In genomic region chr22:40183029-40183581, GRCh38 we compare ENCODE assay signal across 8 cellular contexts. TPM values are rescaled to one million over a fixed set of nuclear protein-coding genes. Genes with fewer than 3 reads are reported as not detected.
DNase-seq lines count a peak whose midpoint lies in the region; ATAC-seq, FAIRE-seq and TF ChIP-seq lines count a peak whose summit lies in the region.

No MANE protein-coding gene starts in this region.

- in situ Hi-C loops in brain microvascular endothelial cell (cut with HindIII; ENCODE audit: low pct_ligation_motif_present, low sequenced_read_pairs), result no loop called here
- in situ Hi-C loops in HepG2 (cut with HindIII; ENCODE audit: extremely low pct_ligation_motif_present, low pct_unique_long_range_greater_than_20kb), result no loop called here
- in situ Hi-C loops in transverse colon (cut with MboI; ENCODE audit: low pct_ligation_motif_present in 1 of 4, low pct_unique_long_range_greater_than_20kb in 1 of 4, low sequenced_read_pairs in 3 of 4), result no loop called here

- 0 out of 2 replicates have a peak overlapping the region, but pooled peaks have one; percentile 2 for H3K4me2 ChIP-seq in HepG2 (ENCODE audit: low read depth, low read length)

- TF ChIP-seq POLR2A in HepG2 (IDR thresholded peaks at IDR 0.05; ENCODE audit: insufficient read depth in 1 of 2, low read depth in 2 of 2, low read length in 2 of 2) (no peak), transverse colon (IDR thresholded peaks at IDR 0.05) (no peak)

- no peaks in the 10 kb centered on the region for H3K36me3 ChIP-seq in brain microvascular endothelial cell (replicated peaks)
- no peaks in the 10 kb centered on the region for H3K36me3 ChIP-seq in HepG2 (replicated peaks in 1 of 2; ENCODE audit: control insufficient read depth in 1 of 2, insufficient read depth in 2 of 2, low read length in 2 of 2)
- H3K36me3 ChIP-seq in transverse colon, result no peaks in the 10 kb centered on the region

- H3K4me1 ChIP-seq in HepG2 (ENCODE audit: insufficient read depth, low read length) (peaks cover 55% of the 10 kb centered on the region), transverse colon (peaks cover 21 to 76% (median 56%) of the 10 kb centered on the region in 4 donors)

- no peak for TF ChIP-seq EP300 in HepG2 (IDR thresholded peaks at IDR 0.05; ENCODE audit: low read depth in 2 of 2, low read length in 2 of 2)
- TF ChIP-seq EP300 in HepG2 (CRISPR knock-in tag; IDR thresholded peaks at IDR 0.05; ENCODE audit: borderline replicate concordance), result no peak
- no peak for TF ChIP-seq EP300 in transverse colon (IDR thresholded peaks at IDR 0.05; ENCODE audit: low read depth)

- no TSS peak for BruUV-seq in HepG2 (replicated peaks; lab: Mats Ljungman, UMichigan)

- WGBS in HepG2 (ENCODE audit: low lambda C conversion rate), result 81% methylated on average over 9 of the region's 9 CpGs
- WGBS in transverse colon (ENCODE audit: low coverage in 1 of 2), 2 donors, result 17 to 20% methylated on average over 8 to 9 of the region's 9 CpGs

- H3K79me2 ChIP-seq in HepG2 (ENCODE audit: insufficient read depth, low read length), result peaks cover 94% of the 10 kb centered on the region

- no peak overlapping the region for H3K9ac ChIP-seq in HepG2 (ENCODE audit: insufficient read depth, low read depth, low read length)

- H3K27ac ChIP-seq in brain microvascular endothelial cell (peak overlapping the region; percentile 59), HepG2 (ENCODE audit: extremely low read length, insufficient read depth, low read length) (no peak overlapping the region), transverse colon (peak overlapping the region; percentile 85 to 91 (median 90)), caudate nucleus (ENCODE audit: low read depth, low read length) (no peak overlapping the region)

- ATAC-seq in HepG2 (peak; percentile 63), HG02763 (IDR thresholded peaks at IDR 0.05; ENCODE audit: unreplicated experiment) (no peak), GM19463 (IDR thresholded peaks at IDR 0.05; ENCODE audit: unreplicated experiment) (no peak)

- intact Hi-C loops in HepG2 (cut with micrococcal nuclease; ENCODE audit: unreplicated experiment), result no loop called here
- intact Hi-C loops in transverse colon (cut with DNase I; ENCODE audit: low total_unique reads), result no loop called here

- TF ChIP-seq CTCF in AG09309 (IDR thresholded peaks at IDR 0.05; ENCODE audit: control insufficient read depth, insufficient read depth, low read depth, low read length, missing control alignments) (no peak), brain microvascular endothelial cell (IDR thresholded peaks at IDR 0.05; ENCODE audit: low read depth, low read length, missing control alignments) (no peak), HepG2 (CRISPR knock-in tag; IDR thresholded peaks at IDR 0.05) (no peak), transverse colon (IDR thresholded peaks at IDR 0.05) (no peak)

- H3K9me3 ChIP-seq in HepG2 (ENCODE audit: low read length) (no peaks in the 10 kb centered on the region), transverse colon (no peaks in the 10 kb centered on the region)

- CTCF ChIA-PET in HepG2 (lab: Yijun Ruan, JAX; ENCODE audit: low intra/inter-chr PET ratio, low total read pairs), result no interaction called here

- POLR2A ChIA-PET in HepG2 (lab: Yijun Ruan, JAX), result no interaction called here

- H3K4me3 ChIP-seq in AG09309 (ENCODE audit: control insufficient read depth, low read depth, low read length) (no peak overlapping the region), brain microvascular endothelial cell (ENCODE audit: low read depth, low read length) (no peak overlapping the region), HepG2 (replicated peaks in 1 of 3; ENCODE audit: insufficient read depth in 1 of 3, low read depth in 2 of 3, low read length in 3 of 3) (no peak overlapping the region), transverse colon (peak overlapping the region in 1 of 4 donors; percentile 2)

- no peak overlapping the region for H2AFZ ChIP-seq in HepG2 (ENCODE audit: low read length)

- peaks cover 35% of the 10 kb centered on the region for H4K20me1 ChIP-seq in HepG2 (ENCODE audit: insufficient read depth, low read length)

- no peaks in the 10 kb centered on the region for H3K27me3 ChIP-seq in brain microvascular endothelial cell (replicated peaks)
- H3K27me3 ChIP-seq in HepG2 (ENCODE audit: control insufficient read depth in 1 of 2, insufficient read depth in 2 of 2, low read length in 2 of 2), result no peaks in the 10 kb centered on the region; a peak in 1 of 5 replicates
- H3K27me3 ChIP-seq in transverse colon, result no peaks in the 10 kb centered on the region

- DNase-seq in AG09309 (ENCODE audit: low read depth) (peak; percentile 69), LHCN-M2 (ENCODE audit: low read depth) (peak; percentile 69), brain microvascular endothelial cell (peak; percentile 66), HepG2 (ENCODE audit: low spot score) (peak; percentile 68), transverse colon (peak; percentile 33), caudate nucleus (lab: John Stamatoyannopoulos, UW) (no peak)

- no peak for TF ChIP-seq RAD21 in HepG2 (CRISPR knock-in tag; IDR thresholded peaks at IDR 0.05)

- peak; percentile 4 for FAIRE-seq in HepG2 (lab: Jason Lieb, UNC)

TF ChIP-seq in HepG2, 621 proteins besides CTCF, POLR2A, EP300 and RAD21:
- TF ChIP-seq ZNF337 (CRISPR knock-in tag; IDR thresholded peaks at IDR 0.05; ENCODE audit: borderline replicate concordance, low read depth) (no peak), ATF2 (CRISPR knock-in tag; IDR thresholded peaks at IDR 0.05) (peak; percentile 49; the same call in 1 of the 2 replicates), PCBP2 (optimal IDR thresholded peaks at IDR 0.05; ENCODE audit: low read depth, low read length, poor library complexity, severe bottlenecking) (no peak), DR1 (CRISPR knock-in tag; IDR thresholded peaks at IDR 0.05) (no peak), SAP130 (CRISPR knock-in tag; IDR thresholded peaks at IDR 0.05; ENCODE audit: low read depth) (0 out of 2 replicates have a peak, but pooled peaks have one; percentile 11), ZNF878 (CRISPR knock-in tag; IDR thresholded peaks at IDR 0.05) (no peak), TEAD3 (CRISPR knock-in tag; optimal IDR thresholded peaks at IDR 0.05; ENCODE audit: borderline replicate concordance) (peak; percentile 52)

RNA-seq across cellular contexts. Expression of gene TNRC6B, which starts 5.4 kb away (rescaled TPM):
- total RNA-seq in LHCN-M2 (2014; rRNA removed) (18.0 and 28.5 TPM in 2 replicates), HepG2 (2016; rRNA removed; fragmentation: Illumina TruSeq; extraction: Trizol) (13.2 and 17.2 TPM in 2 replicates), transverse colon (100 to 1,000 TPM in 1 of 4 donors, 10 to 100 TPM in 3; 36.7 to 108 (median 54.0) TPM)
- 6.0 TPM for polyA plus RNA-seq in LHCN-M2 (2012)
- 9.8 and 11.9 TPM in 2 replicates for total RNA-seq in HepG2 (2016; cell fraction: cytosol; rRNA removed; fragmentation: Illumina TruSeq; extraction: Trizol; ENCODE audit: low read depth)
- total RNA-seq in HepG2 (2016; cell fraction: insoluble cytoplasmic fraction; rRNA removed; fragmentation: Illumina TruSeq; extraction: Trizol), result 13.4 and 14.9 TPM in 2 replicates
- 3.7 and 4.3 TPM in 2 replicates for total RNA-seq in HepG2 (2016; cell fraction: membrane; rRNA removed; fragmentation: Illumina TruSeq; extraction: Trizol)
- total RNA-seq in HepG2 (2016; cell fraction: nucleus; rRNA removed; fragmentation: Illumina TruSeq; extraction: Trizol), result 17.3 and 19.4 TPM in 2 replicates
- polyA plus RNA-seq in HepG2 (2011; rRNA removed), result 6.8 and 8.9 TPM in 2 replicates
- 4.5 and 5.0 TPM in 2 replicates for polyA plus RNA-seq in HepG2 (2011; cell fraction: cytosol; rRNA removed)
- polyA plus RNA-seq in HepG2 (2011; cell fraction: nucleus; rRNA removed), result 13.3 and 14.7 TPM in 2 replicates
- 3.3 and 5.0 TPM in 2 replicates for polyA plus RNA-seq in HepG2 (2012)
- polyA plus RNA-seq in HepG2 (2016; cell fraction: cytosol; fragmentation: Illumina TruSeq; extraction: Trizol; ENCODE audit: low read depth), result 0.23 and 0.31 TPM in 2 replicates
- polyA plus RNA-seq in HepG2 (2016; cell fraction: insoluble cytoplasmic fraction; fragmentation: Illumina TruSeq; extraction: Trizol; ENCODE audit: low read depth), result 4.7 and 5.5 TPM in 2 replicates
- 0.50 and 0.70 TPM in 2 replicates for polyA plus RNA-seq in HepG2 (2016; cell fraction: membrane; fragmentation: Illumina TruSeq; extraction: Trizol; ENCODE audit: low read depth)
- 6.7 and 7.1 TPM in 2 replicates for polyA plus RNA-seq in HepG2 (2016; cell fraction: nucleus; fragmentation: Illumina TruSeq; extraction: Trizol; ENCODE audit: insufficient read depth, low read depth)
- polyA minus RNA-seq in HepG2 (2011; rRNA and poly(A)+ RNA removed; ENCODE audit: low replicate concordance), result 23.8 and 31.4 TPM in 2 replicates
- polyA minus RNA-seq in HepG2 (2011; cell fraction: cytosol; rRNA and poly(A)+ RNA removed), result 11.6 and 14.5 TPM in 2 replicates
- 53.3 and 57.9 TPM in 2 replicates for polyA minus RNA-seq in HepG2 (2011; cell fraction: nucleus; rRNA and poly(A)+ RNA removed)

Comparison
In these comparisons a context has a peak if more than half of its experiments do, and no peak if none do; other contexts are left out.
1. DNase-seq: peak in AG09309 (single experiment), LHCN-M2 (single experiment), brain microvascular endothelial cell (single experiment), HepG2 (single experiment) and transverse colon (single experiment); none in caudate nucleus (0 of 61).
2. H3K27ac ChIP-seq: peak in brain microvascular endothelial cell (single experiment) and transverse colon (4 of 4); none in HepG2 (single experiment) and caudate nucleus (single experiment).